ENCODE assay signal across 15 cellular contexts in the genomic region with DNA sequence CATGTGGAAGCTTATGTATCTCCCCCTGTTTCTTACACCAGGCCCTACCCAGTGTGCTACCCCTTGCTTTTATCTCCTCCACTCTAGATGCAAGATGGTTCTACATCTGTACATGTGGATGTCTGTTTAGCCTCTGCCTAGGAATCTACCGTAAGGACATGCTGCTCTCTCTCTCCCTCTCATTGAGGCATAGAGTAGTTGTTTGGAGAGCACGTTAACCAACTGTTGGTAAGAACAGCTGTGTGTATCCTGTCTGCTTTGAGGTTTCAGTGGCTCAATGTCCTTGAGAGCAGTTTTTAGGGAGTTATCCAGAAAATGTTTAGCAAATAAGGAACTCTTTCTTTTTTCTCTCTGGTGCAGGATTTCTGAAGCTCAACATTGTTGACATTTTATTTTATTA.
"Had no signal": no experiment of that assay in that cellular context is flagged by ENCODE, and none has a peak within 500 bp of the region (broad histone marks: within the 10 kb centered on the region; RNA-seq: fewer than 3 reads in every experiment).

No MANE protein-coding gene starts in this region.

- H3K9me3 ChIP-seq: colonic mucosa, left lung, ovary, upper lobe of right lung had no signal

- H3K27ac ChIP-seq: colonic mucosa, left lung, neural progenitor cell, ovary, upper lobe of right lung had no signal

- H3K4me1 ChIP-seq: colonic mucosa, left lung, upper lobe of right lung had no signal

- H3K4me3 Mint-ChIP-seq: activated B cell treated with CpG ODN at 0.5 μM for 24 hours; activated T-helper 1 cell treated with anti-CD3 and anti-CD28 coated beads, Interleukin-12 subunit alpha, Interleukin-12 subunit beta, Interleukin-2, Interleukin-4 antibody, amounts not matched to agents 30 ng/mL and 10 ng/mL and 1 ng/mL, durations not matched to agents 14 hours and 24 hours and 36 hours; neural progenitor cell; stimulated activated naive CD8-positive, alpha-beta T cell treated with anti-CD3 and anti-CD28 coated beads, Interleukin-15, Interleukin-2, amounts not matched to agents 100 ng/mL and 50 ng/mL, for 24 hours had no signal

- H3K9me3 Mint-ChIP-seq: activated B cell treated with CpG ODN at 0.5 μM for 24 hours; activated T-helper 1 cell treated with anti-CD3 and anti-CD28 coated beads, Interleukin-12 subunit alpha, Interleukin-12 subunit beta, Interleukin-2, Interleukin-4 antibody, amounts not matched to agents 30 ng/mL and 10 ng/mL and 1 ng/mL, durations not matched to agents 14 hours and 24 hours and 36 hours; neural progenitor cell; stimulated activated naive CD8-positive, alpha-beta T cell treated with anti-CD3 and anti-CD28 coated beads, Interleukin-15, Interleukin-2, amounts not matched to agents 100 ng/mL and 50 ng/mL, for 24 hours had no signal

- ATAC-seq: left lung, upper lobe of right lung had no signal

- H3K4me3 ChIP-seq: colonic mucosa, left lung, neural progenitor cell, ovary, upper lobe of right lung had no signal

- H3K4me1 Mint-ChIP-seq: activated B cell treated with CpG ODN at 0.5 μM for 24 hours had no signal

- H2AFZ ChIP-seq: neural progenitor cell had no signal

- H3K4me2 ChIP-seq: neural progenitor cell had no signal

- DNase-seq: activated B cell treated with CpG ODN at 0.5 μM for 24 hours; activated CD4-positive, alpha-beta T cell treated with anti-CD3 and anti-CD28 coated beads, Interleukin-2, amount 50 U/mL, for 1 hour; activated naive CD4-positive, alpha-beta T cell treated with Interleukin-2 at 50 U/mL for 16 hours; caudate nucleus; colonic mucosa; effector CD4-positive, alpha-beta T cell; left lung; mesendoderm; ovary; stimulated activated CD4-positive, alpha-beta T cell treated with anti-CD3 and anti-CD28 coated beads, Interleukin-2, amount 100 ng/mL, for 48 hours; T-helper 2 cell; upper lobe of right lung had no signal

- H3K27me3 ChIP-seq: colonic mucosa, left lung, neural progenitor cell, ovary, upper lobe of right lung had no signal

- H3K36me3 Mint-ChIP-seq: neural progenitor cell had no signal

- H3K27me3 Mint-ChIP-seq: activated B cell treated with CpG ODN at 0.5 μM for 24 hours; stimulated activated naive CD8-positive, alpha-beta T cell treated with anti-CD3 and anti-CD28 coated beads, Interleukin-15, Interleukin-2, amounts not matched to agents 100 ng/mL and 50 ng/mL, for 24 hours had no signal

- H3K36me3 ChIP-seq: colonic mucosa, neural progenitor cell, ovary, upper lobe of right lung had no signal

- H3K27ac Mint-ChIP-seq: activated B cell treated with CpG ODN at 0.5 μM for 24 hours; activated T-helper 1 cell treated with anti-CD3 and anti-CD28 coated beads, Interleukin-12 subunit alpha, Interleukin-12 subunit beta, Interleukin-2, Interleukin-4 antibody, amounts not matched to agents 30 ng/mL and 10 ng/mL and 1 ng/mL, durations not matched to agents 14 hours and 24 hours and 36 hours; neural progenitor cell; stimulated activated naive CD8-positive, alpha-beta T cell treated with anti-CD3 and anti-CD28 coated beads, Interleukin-15, Interleukin-2, amounts not matched to agents 100 ng/mL and 50 ng/mL, for 24 hours had no signal

- H3K9ac ChIP-seq: neural progenitor cell had no signal
